2 cellular contexts compared by ENCODE assay signal in genomic region chr22:46377566-46378498, GRCh38.
TF ChIP-seq lines count a peak whose summit lies in the region.

No MANE protein-coding gene starts in this region.

TF ChIP-seq in IMR-90, 13 proteins besides CTCF, POLR2A, EP300 and RAD21:
- TF ChIP-seq MAFK (IDR thresholded peaks at IDR 0.05; ENCODE audit: low read depth, low read length): no peak
- TF ChIP-seq USF2 (IDR thresholded peaks at IDR 0.05; ENCODE audit: low read depth, low read length): no peak
- no peak for TF ChIP-seq MAZ (IDR thresholded peaks at IDR 0.05; ENCODE audit: borderline replicate concordance, low read depth, low read length)
- no peak for TF ChIP-seq MXI1 (IDR thresholded peaks at IDR 0.05; ENCODE audit: borderline replicate concordance, low read depth, low read length)
- no peak for TF ChIP-seq NFE2L2 (IDR thresholded peaks at IDR 0.05; ENCODE audit: low read depth, low read length)
- TF ChIP-seq CEBPB (IDR thresholded peaks at IDR 0.05; ENCODE audit: low read depth, low read length): peak; percentile 82
TF ChIP-seq in IMR-90: peak in this region for 1.

TF ChIP-seq in H1, 55 proteins besides CTCF, POLR2A, EP300 and RAD21:
- no peak; a peak in 1 of 4 replicates for TF ChIP-seq SIN3A (conservative IDR thresholded peaks at IDR 0.05 in 1 of 2, IDR thresholded peaks at IDR 0.05 in 1 of 2; ENCODE audit: low read depth in 1 of 2, low read length in 2 of 2)
- TF ChIP-seq YY1 (IDR thresholded peaks at IDR 0.05; ENCODE audit: low read depth, low read length): peak; percentile 65
- TF ChIP-seq JUND (IDR thresholded peaks at IDR 0.05; ENCODE audit: low read length): peak; percentile 89
- TF ChIP-seq SIX5 (IDR thresholded peaks at IDR 0.05; ENCODE audit: low read depth, low read length): no peak
- no peak for TF ChIP-seq RXRA (IDR thresholded peaks at IDR 0.05; ENCODE audit: insufficient read depth, low read depth, low read length)
- TF ChIP-seq PHF8 (conservative IDR thresholded peaks at IDR 0.05; ENCODE audit: low read depth, low read length): no peak
- TF ChIP-seq MAX (IDR thresholded peaks at IDR 0.05): no peak
- TF ChIP-seq FOSL1 (IDR thresholded peaks at IDR 0.05; ENCODE audit: insufficient read depth, low read depth, low read length): no peak
- 0 out of 2 replicates have a peak, but pooled peaks have one; percentile 27 for TF ChIP-seq ATF3 (IDR thresholded peaks at IDR 0.05; ENCODE audit: insufficient read depth, low read depth, low read length)
- no peak for TF ChIP-seq POU5F1 (IDR thresholded peaks at IDR 0.05; ENCODE audit: low read depth, low read length)
- TF ChIP-seq USF2 (IDR thresholded peaks at IDR 0.05; ENCODE audit: low read length): no peak
- TF ChIP-seq NRF1 (IDR thresholded peaks at IDR 0.05; ENCODE audit: low read depth, low read length): no peak
- TF ChIP-seq CBX8 (IDR thresholded peaks at IDR 0.05; ENCODE audit: borderline replicate concordance, low read depth, low read length): no peak
- 0 out of 2 replicates have a peak, but pooled peaks have one; percentile 22 for TF ChIP-seq JUN (IDR thresholded peaks at IDR 0.05; ENCODE audit: low read depth, low read length)
- TF ChIP-seq EGR1 (IDR thresholded peaks at IDR 0.05; ENCODE audit: borderline replicate concordance, low read depth, low read length): no peak
- TF ChIP-seq SP4 (IDR thresholded peaks at IDR 0.05; ENCODE audit: low read length): no peak
- TF ChIP-seq CHD2 (IDR thresholded peaks at IDR 0.05; ENCODE audit: low read length): no peak
- TF ChIP-seq HDAC2 (IDR thresholded peaks at IDR 0.05; ENCODE audit: borderline replicate concordance in 1 of 2, low read depth in 2 of 2, low read length in 2 of 2): no peak
- TF ChIP-seq KDM1A (IDR thresholded peaks at IDR 0.05; ENCODE audit: borderline replicate concordance, low read length): peak; percentile 54; the same call in 1 of the 2 replicates
- no peak for TF ChIP-seq CHD7 (IDR thresholded peaks at IDR 0.05; ENCODE audit: insufficient replicate concordance, low read length)
- TF ChIP-seq ZNF274 (IDR thresholded peaks at IDR 0.05; ENCODE audit: borderline replicate concordance, extremely low read depth, low read length): no peak
- TF ChIP-seq BACH1 (IDR thresholded peaks at IDR 0.05; ENCODE audit: low read length): no peak
- no peak for TF ChIP-seq HDAC6 (IDR thresholded peaks at IDR 0.05; ENCODE audit: low read depth, low read length)
- TF ChIP-seq CEBPB (IDR thresholded peaks at IDR 0.05; ENCODE audit: low read depth, low read length): peak; percentile 96
- TF ChIP-seq SRF (IDR thresholded peaks at IDR 0.05; ENCODE audit: low read depth, low read length): no peak
- TF ChIP-seq E2F6 (IDR thresholded peaks at IDR 0.05): no peak
- no peak for TF ChIP-seq POLR2AphosphoS5 (IDR thresholded peaks at IDR 0.05; ENCODE audit: low read depth, low read length)
- no peak for TF ChIP-seq TAF1 (IDR thresholded peaks at IDR 0.05; ENCODE audit: low read depth, low read length)
- peak; percentile 77 for TF ChIP-seq TEAD4 (IDR thresholded peaks at IDR 0.05; ENCODE audit: low read depth, low read length)
- no peak for TF ChIP-seq KDM4A (IDR thresholded peaks at IDR 0.05; ENCODE audit: low read depth, low read length, severe bottlenecking)
- TF ChIP-seq TBP (IDR thresholded peaks at IDR 0.05; ENCODE audit: low read depth, low read length): 0 out of 2 replicates have a peak, but pooled peaks have one; percentile 27
- TF ChIP-seq SAP30 (IDR thresholded peaks at IDR 0.05; ENCODE audit: insufficient read depth, insufficient replicate concordance, low read length): peak; percentile 41
- TF ChIP-seq CBX5 (IDR thresholded peaks at IDR 0.05; ENCODE audit: low read depth, low read length): no peak
- no peak for TF ChIP-seq MAFK (IDR thresholded peaks at IDR 0.05; ENCODE audit: low read depth, low read length)
- TF ChIP-seq SP1 (IDR thresholded peaks at IDR 0.05; ENCODE audit: low read depth, low read length): no peak
- no peak for TF ChIP-seq GTF2F1 (IDR thresholded peaks at IDR 0.05; ENCODE audit: borderline replicate concordance, low read depth, low read length)
- 0 out of 2 replicates have a peak, but pooled peaks have one; percentile 25 for TF ChIP-seq CREB1 (IDR thresholded peaks at IDR 0.05)
- TF ChIP-seq SUZ12 (IDR thresholded peaks at IDR 0.05; ENCODE audit: low read length): no peak
- TF ChIP-seq SP2 (IDR thresholded peaks at IDR 0.05; ENCODE audit: low read length): no peak
- no peak for TF ChIP-seq EZH2 (IDR thresholded peaks at IDR 0.05; ENCODE audit: low read depth, low read length, severe bottlenecking)
- no peak for TF ChIP-seq CHD1 (IDR thresholded peaks at IDR 0.05; ENCODE audit: low read depth, low read length)
- TF ChIP-seq GABPA (IDR thresholded peaks at IDR 0.05; ENCODE audit: borderline replicate concordance, insufficient read depth, low read length): no peak
- TF ChIP-seq BCL11A (IDR thresholded peaks at IDR 0.05; ENCODE audit: low read depth in 2 of 2, low read length in 2 of 2): no peak
- TF ChIP-seq RBBP5 (IDR thresholded peaks at IDR 0.05; ENCODE audit: borderline replicate concordance, low read depth, low read length): no peak
- TF ChIP-seq KDM5A (IDR thresholded peaks at IDR 0.05; ENCODE audit: low read length): no peak
- TF ChIP-seq TCF12 (IDR thresholded peaks at IDR 0.05; ENCODE audit: low read depth, low read length): no peak
- no peak for TF ChIP-seq NANOG (IDR thresholded peaks at IDR 0.05; ENCODE audit: insufficient read depth, low read depth, low read length, poor library complexity, severe bottlenecking)
- no peak for TF ChIP-seq SIRT6 (IDR thresholded peaks at IDR 0.05; ENCODE audit: low read length)
- peak; percentile 96 for TF ChIP-seq CTBP2 (IDR thresholded peaks at IDR 0.05; ENCODE audit: borderline replicate concordance, insufficient read depth, insufficient read length, low read length)
- TF ChIP-seq RFX5 (IDR thresholded peaks at IDR 0.05; ENCODE audit: borderline replicate concordance, low read depth, low read length): no peak
- TF ChIP-seq ATF2 (IDR thresholded peaks at IDR 0.05; ENCODE audit: low read length): no peak
- TF ChIP-seq ASH2L (IDR thresholded peaks at IDR 0.05; ENCODE audit: low read length): peak; percentile 44
- TF ChIP-seq RNF2 (IDR thresholded peaks at IDR 0.05; ENCODE audit: borderline replicate concordance, low read depth, low read length, missing control alignments, poor library complexity, severe bottlenecking): no peak
- TF ChIP-seq BRCA1 (IDR thresholded peaks at IDR 0.05; ENCODE audit: low read depth, low read length): no peak
